In genomic region chr12:123839826-123840225, GRCh38 we compare ENCODE assay signal across 17 cellular contexts.
"Had no signal": no experiment of that assay in that cellular context is flagged by ENCODE, and none has a peak within 500 bp of the region (broad histone marks: within the 10 kb centered on the region; RNA-seq: fewer than 3 reads in every experiment).

No MANE protein-coding gene starts in this region.

- H3K4me1 Mint-ChIP-seq: naive B cell had no signal

- ATAC-seq: activated T-cell treated with anti-CD3 and anti-CD28 coated beads, Interleukin-2, amount 50 U/mL, for 72 hours; gastroesophageal sphincter; heart right ventricle; stimulated activated naive CD8-positive, alpha-beta T cell treated with anti-CD3 and anti-CD28 coated beads, Interleukin-15, Interleukin-2, amounts not matched to agents 100 U/mL and 50 U/mL, for 24 hours had no signal

- H3K27ac Mint-ChIP-seq: activated naive CD4-positive, alpha-beta T cell treated with anti-CD3 and anti-CD28 coated beads for 36 hours; activated T-cell treated with anti-CD3 and anti-CD28 coated beads, Interleukin-2, amount 50 U/mL, for 72 hours; naive B cell had no signal

- DNase-seq: activated CD4-positive, alpha-beta T cell treated with anti-CD3 and anti-CD28 coated beads for 4 hours; activated CD4-positive, alpha-beta T cell treated with anti-CD3 and anti-CD28 coated beads, Interleukin-2, amount 50 U/mL, for 48 hours; activated CD4-positive, CD25-positive, alpha-beta regulatory T cell; activated effector memory CD4-positive, alpha-beta T cell treated with Interleukin-2 at 50 U/mL for 16 hours; activated naive CD4-positive, alpha-beta T cell treated with anti-CD3 and anti-CD28 coated beads for 36 hours; activated T-cell treated with anti-CD3 and anti-CD28 coated beads, Interleukin-2, amount 50 U/mL, for 72 hours; amygdala; colonic mucosa; dorsolateral prefrontal cortex; heart right ventricle; islet precursor cell; naive B cell; stimulated activated CD4-positive, alpha-beta T cell treated with anti-CD3 and anti-CD28 coated beads, Interleukin-4, amount 100 ng/mL, for 24 hours; stimulated activated naive CD8-positive, alpha-beta T cell treated with anti-CD3 and anti-CD28 coated beads, Interleukin-15, Interleukin-2, amounts not matched to agents 100 U/mL and 50 U/mL, for 24 hours; thyroid gland had no signal

- H3K4me3 Mint-ChIP-seq: activated naive CD4-positive, alpha-beta T cell treated with anti-CD3 and anti-CD28 coated beads for 36 hours; activated T-cell treated with anti-CD3 and anti-CD28 coated beads, Interleukin-2, amount 50 U/mL, for 72 hours; naive B cell; neural crest cell had no signal

- H3K27me3 Mint-ChIP-seq: naive B cell had no signal
